In genomic region chr11:69697861-69698260, GRCh38 we compare ENCODE assay signal across 24 cellular contexts. TPM values are rescaled to one million over a fixed set of nuclear protein-coding genes. Genes with fewer than 3 reads are reported as not detected.
"Had no signal": no experiment of that assay in that cellular context is flagged by ENCODE, and none has a peak within 500 bp of the region (broad histone marks: within the 10 kb centered on the region; RNA-seq: fewer than 3 reads in every experiment).

No MANE protein-coding gene starts in this region.

- H3K4me3 ChIP-seq: coronary artery, dorsolateral prefrontal cortex, left ventricle myocardium inferior, lower lobe of right lung, neural progenitor cell, skin epidermis, stomach had no signal

- H2AFZ ChIP-seq: neural progenitor cell had no signal

- H3K4me2 ChIP-seq: neural progenitor cell had no signal

- H3K27ac ChIP-seq: coronary artery, dorsolateral prefrontal cortex, left ventricle myocardium inferior, lower lobe of right lung, neural progenitor cell, skin epidermis, stomach had no signal

- H3K36me3 ChIP-seq: left ventricle myocardium inferior, lower lobe of right lung, neural progenitor cell, stomach had no signal

- FAIRE-seq: islet of Langerhans, urothelium cell line had no signal

- DNase-seq: effector CD8-positive, alpha-beta T cell; foreskin melanocyte; head of caudate nucleus; hippocampal formation; left cardiac atrium; left ventricle myocardium inferior; lower lobe of right lung; occipital lobe; stimulated activated CD4-positive, alpha-beta T cell treated with anti-CD3 and anti-CD28 coated beads, Interleukin-12 subunit alpha, Interleukin-12 subunit beta, amount 100 ng/mL, for 4 hours; stimulated activated naive CD4-positive, alpha-beta T cell; stomach; trophoblast cell had no signal

- H3K9ac ChIP-seq: neural progenitor cell had no signal

- H3K9me3 ChIP-seq: lower lobe of right lung, stomach had no signal

RNA-seq across cellular contexts. Expression of gene FGF19, which starts 6.0 kb away (rescaled TPM):
- total RNA-seq: chondrocyte; dorsolateral prefrontal cortex; left cardiac atrium; left ventricle myocardium inferior; lower lobe of right lung; mesothelial cell of epicardium; natural killer cell treated with Interleukin-12 subunit alpha and Interleukin-12 subunit beta and Interleukin-15 and Interleukin-18, amount 100 ng/mL, for 72 hours; occipital lobe; pulmonary artery endothelial cell; sciatic nerve; stomach had no signal
- polyA plus RNA-seq: esophagus, stomach had no signal
